27 cellular contexts compared by ENCODE assay signal in genomic region chr14:67529947-67530935, GRCh38. TPM values are rescaled to one million over a fixed set of nuclear protein-coding genes. Genes with fewer than 3 reads are reported as not detected.
A peak's percentile ranks its signal among the peaks of the same experiment; 100 is the strongest.
DNase-seq lines count a peak whose midpoint lies in the region; FAIRE-seq and TF ChIP-seq lines count a peak whose summit lies in the region.
"Had no signal": no experiment of that assay in that cellular context is flagged by ENCODE, and none has a peak within 500 bp of the region (broad histone marks: within the 10 kb centered on the region; RNA-seq: fewer than 3 reads in every experiment).

No MANE protein-coding gene starts in this region.

- TF ChIP-seq POLR2A in prostate gland (IDR thresholded peaks at IDR 0.05): no peak
- no peak for TF ChIP-seq POLR2A in uterus (IDR thresholded peaks at IDR 0.05)
- TF ChIP-seq POLR2A in esophagus muscularis mucosa (IDR thresholded peaks at IDR 0.05; ENCODE audit: low read depth): no peak

- H3K9me3 ChIP-seq in prostate gland: no peaks in the 10 kb centered on the region
- H3K9me3 ChIP-seq in uterus: no peaks in the 10 kb centered on the region
- no peaks in the 10 kb centered on the region for H3K9me3 ChIP-seq in esophagus muscularis mucosa
- H3K9me3 ChIP-seq: A549; BLaER1 treated with 17β-estradiol and CSF1 and Interleukin-3, amounts not matched to agents 10 nM and 100 nM; HAP-1; Peyer's patch had no signal

- H3K27me3 ChIP-seq in prostate gland (replicated peaks; ENCODE audit: insufficient read depth) (no peaks in the 10 kb centered on the region), uterus (peaks cover 0 to 2% of the 10 kb centered on the region in 2 donors), esophagus muscularis mucosa (peaks cover 0 to 13% (median 3%) of the 10 kb centered on the region in 4 donors)
- H3K27me3 ChIP-seq: Peyer's patch had no signal

- no peak for TF ChIP-seq EP300 in esophagus muscularis mucosa (IDR thresholded peaks at IDR 0.05)

- H3K27ac ChIP-seq in C4-2B (peak overlapping the region; percentile 68), cingulate gyrus (ENCODE audit: low read depth, low read length) (peak overlapping the region; percentile 29), prostate gland (peak overlapping the region; percentile 34 to 60), uterus (no peak overlapping the region), esophagus muscularis mucosa (replicated peaks in 1 of 4) (no peak overlapping the region)
- H3K27ac ChIP-seq: A549; BLaER1 treated with 17β-estradiol and CSF1 and Interleukin-3, amounts not matched to agents 10 nM and 100 nM; HL-60; Peyer's patch had no signal

- TF ChIP-seq CTCF in C4-2B (conservative IDR thresholded peaks at IDR 0.05): no peak
- TF ChIP-seq CTCF in prostate gland (IDR thresholded peaks at IDR 0.05): no peak
- no peak for TF ChIP-seq CTCF in uterus (IDR thresholded peaks at IDR 0.05)
- TF ChIP-seq CTCF in esophagus muscularis mucosa (IDR thresholded peaks at IDR 0.05): no peak

- H3K4me1 ChIP-seq in prostate gland (replicated peaks) (peaks cover 13% of the 10 kb centered on the region), uterus (no peaks in the 10 kb centered on the region), esophagus muscularis mucosa (peaks cover 5 to 26% (median 17%) of the 10 kb centered on the region in 4 donors)

- no peak overlapping the region for H3K4me3 ChIP-seq in prostate gland
- no peak overlapping the region for H3K4me3 ChIP-seq in uterus
- H3K4me3 ChIP-seq in esophagus muscularis mucosa: no peak overlapping the region
- H3K4me3 ChIP-seq: A549; BLaER1 treated with 17β-estradiol and CSF1 and Interleukin-3, amounts not matched to agents 10 nM and 100 nM; GM12878; GM23338; HAP-1; Peyer's patch had no signal

- peak; percentile 90 for FAIRE-seq in HTR-8/SVneo (lab: Jason Lieb, UNC)
- FAIRE-seq: A549, GM12878 had no signal

- DNase-seq in HTR-8/SVneo (ENCODE audit: insufficient read length, low spot score) (no peak), prostate gland (ENCODE audit: low spot score) (no peak), NCI-H510A (lab: John Stamatoyannopoulos, UW) (no peak), uterus (no peak), esophagus muscularis mucosa (ENCODE audit: extremely low spot score) (no peak)
- DNase-seq in activated CD4-positive, alpha-beta T cell treated with anti-CD3 and anti-CD28 coated beads for 1 hour: no peak
- DNase-seq: AML-193; CD4-positive, alpha-beta memory T cell; COR-L47; DMS53; EL; GDM1; NCI-H1092; NCI-H1417 treated with DMSO at 0.1 percent for 48 hours; NCI-H1694 treated with DMSO at 0.1 percent for 48 hours; NCI-H2081 treated with DMSO at 0.1 percent for 48 hours; NCI-H524 treated with DMSO at 0.1 percent for 48 hours; Peyer's patch; SHP77 treated with DMSO at 0.1 percent for 48 hours had no signal

- WGBS in prostate gland: 49% methylated on average over 5 of the region's 5 CpGs
- 83% methylated on average over 5 of the region's 5 CpGs for WGBS in esophagus muscularis mucosa

- no peaks in the 10 kb centered on the region for H3K36me3 ChIP-seq in prostate gland
- no peaks in the 10 kb centered on the region for H3K36me3 ChIP-seq in uterus
- H3K36me3 ChIP-seq in esophagus muscularis mucosa: no peaks in the 10 kb centered on the region
- H3K36me3 ChIP-seq: BLaER1 treated with 17β-estradiol and CSF1 and Interleukin-3, amounts not matched to agents 10 nM and 100 nM; HAP-1; Peyer's patch had no signal

- intact Hi-C loops in prostate gland (cut with DNase I) (no loop called here), uterus (cut with DNase I; ENCODE audit: low total_unique reads) (no loop called here), esophagus muscularis mucosa (cut with DNase I) (loop anchor here (5.0 kb wide), 1 partner anchor 42 kb away; no protein-coding TSS in a partner anchor)

RNA-seq across cellular contexts. Expression of gene PLEKHH1, which starts 2.8 kb away (rescaled TPM):
- total RNA-seq in prostate gland (10 to 100 TPM; 57.9 to 92.7 TPM), uterus (1 to 10 TPM in 3 of 4 donors, under 1 TPM in 1; 0.29 to 8.0 (median 4.9) TPM), esophagus muscularis mucosa (1 to 10 TPM; 1.7 to 3.8 (median 2.4) TPM)

RNA-seq across cellular contexts. Expression of gene TMEM229B, which starts 41.7 kb away (rescaled TPM):
- total RNA-seq in prostate gland (10 to 100 TPM in 1 of 2 donors, 1 to 10 TPM in 1; 5.7 to 85.4 TPM), uterus (1 to 10 TPM in 2 of 4 donors, under 1 TPM in 2; under 0.01 to 4.7 (median 2.8) TPM), esophagus muscularis mucosa (1 to 10 TPM; 2.0 to 4.2 (median 3.4) TPM)

Comparison
In these comparisons a context has a peak if more than half of its experiments do, and no peak if none do; other contexts are left out.
1. H3K27ac ChIP-seq: peak in C4-2B (single experiment), cingulate gyrus (single experiment) and prostate gland (2 of 2); none in uterus (0 of 2) and esophagus muscularis mucosa (0 of 4).
2. RNA of gene PLEKHH1, which starts 2.8 kb away (total RNA-seq): 57.9 to 92.7 TPM in prostate gland; 0.29 to 8.0 TPM in uterus and 1.7 to 3.8 TPM in esophagus muscularis mucosa; every median in the first group is over 4 times any median in the second.